In the genomic region with DNA sequence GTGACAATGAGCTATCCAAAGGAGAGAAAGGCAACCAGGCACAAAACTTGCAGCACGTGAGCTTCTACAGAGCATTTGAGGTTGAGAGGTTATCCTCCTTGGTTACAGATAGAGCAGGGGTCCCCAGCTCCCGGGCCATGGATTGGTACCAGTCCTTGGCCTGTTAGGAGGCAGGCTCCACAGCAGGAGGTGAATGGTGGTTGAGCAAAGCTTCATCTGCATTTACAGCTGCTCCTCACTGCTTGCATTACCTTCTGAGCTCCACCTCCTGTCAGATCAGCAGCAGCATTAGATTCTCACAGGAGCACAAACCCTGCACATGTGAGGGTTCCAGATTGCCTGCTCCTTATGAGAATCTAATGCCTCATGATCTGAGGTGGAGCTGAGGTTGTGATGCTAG, we compare ENCODE assay signal across 1 cellular context.
TF ChIP-seq lines count a peak whose summit lies in the region.

No MANE protein-coding gene starts in this region.

TF ChIP-seq in WTC11, 78 proteins besides CTCF, POLR2A, EP300 and RAD21 (continued from another document):
- TF ChIP-seq, protein P1, sequence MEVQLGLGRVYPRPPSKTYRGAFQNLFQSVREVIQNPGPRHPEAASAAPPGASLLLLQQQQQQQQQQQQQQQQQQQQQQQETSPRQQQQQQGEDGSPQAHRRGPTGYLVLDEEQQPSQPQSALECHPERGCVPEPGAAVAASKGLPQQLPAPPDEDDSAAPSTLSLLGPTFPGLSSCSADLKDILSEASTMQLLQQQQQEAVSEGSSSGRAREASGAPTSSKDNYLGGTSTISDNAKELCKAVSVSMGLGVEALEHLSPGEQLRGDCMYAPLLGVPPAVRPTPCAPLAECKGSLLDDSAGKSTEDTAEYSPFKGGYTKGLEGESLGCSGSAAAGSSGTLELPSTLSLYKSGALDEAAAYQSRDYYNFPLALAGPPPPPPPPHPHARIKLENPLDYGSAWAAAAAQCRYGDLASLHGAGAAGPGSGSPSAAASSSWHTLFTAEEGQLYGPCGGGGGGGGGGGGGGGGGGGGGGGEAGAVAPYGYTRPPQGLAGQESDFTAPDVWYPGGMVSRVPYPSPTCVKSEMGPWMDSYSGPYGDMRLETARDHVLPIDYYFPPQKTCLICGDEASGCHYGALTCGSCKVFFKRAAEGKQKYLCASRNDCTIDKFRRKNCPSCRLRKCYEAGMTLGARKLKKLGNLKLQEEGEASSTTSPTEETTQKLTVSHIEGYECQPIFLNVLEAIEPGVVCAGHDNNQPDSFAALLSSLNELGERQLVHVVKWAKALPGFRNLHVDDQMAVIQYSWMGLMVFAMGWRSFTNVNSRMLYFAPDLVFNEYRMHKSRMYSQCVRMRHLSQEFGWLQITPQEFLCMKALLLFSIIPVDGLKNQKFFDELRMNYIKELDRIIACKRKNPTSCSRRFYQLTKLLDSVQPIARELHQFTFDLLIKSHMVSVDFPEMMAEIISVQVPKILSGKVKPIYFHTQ (CRISPR knock-in tag; IDR thresholded peaks at IDR 0.05) = no peak
- TF ChIP-seq, protein P2, sequence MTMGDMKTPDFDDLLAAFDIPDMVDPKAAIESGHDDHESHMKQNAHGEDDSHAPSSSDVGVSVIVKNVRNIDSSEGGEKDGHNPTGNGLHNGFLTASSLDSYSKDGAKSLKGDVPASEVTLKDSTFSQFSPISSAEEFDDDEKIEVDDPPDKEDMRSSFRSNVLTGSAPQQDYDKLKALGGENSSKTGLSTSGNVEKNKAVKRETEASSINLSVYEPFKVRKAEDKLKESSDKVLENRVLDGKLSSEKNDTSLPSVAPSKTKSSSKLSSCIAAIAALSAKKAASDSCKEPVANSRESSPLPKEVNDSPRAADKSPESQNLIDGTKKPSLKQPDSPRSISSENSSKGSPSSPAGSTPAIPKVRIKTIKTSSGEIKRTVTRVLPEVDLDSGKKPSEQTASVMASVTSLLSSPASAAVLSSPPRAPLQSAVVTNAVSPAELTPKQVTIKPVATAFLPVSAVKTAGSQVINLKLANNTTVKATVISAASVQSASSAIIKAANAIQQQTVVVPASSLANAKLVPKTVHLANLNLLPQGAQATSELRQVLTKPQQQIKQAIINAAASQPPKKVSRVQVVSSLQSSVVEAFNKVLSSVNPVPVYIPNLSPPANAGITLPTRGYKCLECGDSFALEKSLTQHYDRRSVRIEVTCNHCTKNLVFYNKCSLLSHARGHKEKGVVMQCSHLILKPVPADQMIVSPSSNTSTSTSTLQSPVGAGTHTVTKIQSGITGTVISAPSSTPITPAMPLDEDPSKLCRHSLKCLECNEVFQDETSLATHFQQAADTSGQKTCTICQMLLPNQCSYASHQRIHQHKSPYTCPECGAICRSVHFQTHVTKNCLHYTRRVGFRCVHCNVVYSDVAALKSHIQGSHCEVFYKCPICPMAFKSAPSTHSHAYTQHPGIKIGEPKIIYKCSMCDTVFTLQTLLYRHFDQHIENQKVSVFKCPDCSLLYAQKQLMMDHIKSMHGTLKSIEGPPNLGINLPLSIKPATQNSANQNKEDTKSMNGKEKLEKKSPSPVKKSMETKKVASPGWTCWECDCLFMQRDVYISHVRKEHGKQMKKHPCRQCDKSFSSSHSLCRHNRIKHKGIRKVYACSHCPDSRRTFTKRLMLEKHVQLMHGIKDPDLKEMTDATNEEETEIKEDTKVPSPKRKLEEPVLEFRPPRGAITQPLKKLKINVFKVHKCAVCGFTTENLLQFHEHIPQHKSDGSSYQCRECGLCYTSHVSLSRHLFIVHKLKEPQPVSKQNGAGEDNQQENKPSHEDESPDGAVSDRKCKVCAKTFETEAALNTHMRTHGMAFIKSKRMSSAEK (CRISPR knock-in tag; IDR thresholded peaks at IDR 0.05; ENCODE audit: borderline replicate concordance) = no peak
- TF ChIP-seq ZNF396 (CRISPR knock-in tag; IDR thresholded peaks at IDR 0.05; ENCODE audit: borderline replicate concordance) (no peak), RELA (CRISPR knock-in tag; IDR thresholded peaks at IDR 0.05; ENCODE audit: borderline replicate concordance) (no peak), TEAD1 (CRISPR knock-in tag; IDR thresholded peaks at IDR 0.05) (no peak), TCF7 (CRISPR knock-in tag; IDR thresholded peaks at IDR 0.05; ENCODE audit: low read depth) (no peak), NFATC4 (CRISPR knock-in tag; IDR thresholded peaks at IDR 0.05) (no peak), KAT7 (CRISPR knock-in tag; IDR thresholded peaks at IDR 0.05; ENCODE audit: borderline replicate concordance) (no peak), PRRX2 (CRISPR knock-in tag; IDR thresholded peaks at IDR 0.05) (no peak)
- TF ChIP-seq, protein P3, sequence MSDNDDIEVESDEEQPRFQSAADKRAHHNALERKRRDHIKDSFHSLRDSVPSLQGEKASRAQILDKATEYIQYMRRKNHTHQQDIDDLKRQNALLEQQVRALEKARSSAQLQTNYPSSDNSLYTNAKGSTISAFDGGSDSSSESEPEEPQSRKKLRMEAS (CRISPR knock-in tag; IDR thresholded peaks at IDR 0.05) = no peak
- TF ChIP-seq, protein P4, sequence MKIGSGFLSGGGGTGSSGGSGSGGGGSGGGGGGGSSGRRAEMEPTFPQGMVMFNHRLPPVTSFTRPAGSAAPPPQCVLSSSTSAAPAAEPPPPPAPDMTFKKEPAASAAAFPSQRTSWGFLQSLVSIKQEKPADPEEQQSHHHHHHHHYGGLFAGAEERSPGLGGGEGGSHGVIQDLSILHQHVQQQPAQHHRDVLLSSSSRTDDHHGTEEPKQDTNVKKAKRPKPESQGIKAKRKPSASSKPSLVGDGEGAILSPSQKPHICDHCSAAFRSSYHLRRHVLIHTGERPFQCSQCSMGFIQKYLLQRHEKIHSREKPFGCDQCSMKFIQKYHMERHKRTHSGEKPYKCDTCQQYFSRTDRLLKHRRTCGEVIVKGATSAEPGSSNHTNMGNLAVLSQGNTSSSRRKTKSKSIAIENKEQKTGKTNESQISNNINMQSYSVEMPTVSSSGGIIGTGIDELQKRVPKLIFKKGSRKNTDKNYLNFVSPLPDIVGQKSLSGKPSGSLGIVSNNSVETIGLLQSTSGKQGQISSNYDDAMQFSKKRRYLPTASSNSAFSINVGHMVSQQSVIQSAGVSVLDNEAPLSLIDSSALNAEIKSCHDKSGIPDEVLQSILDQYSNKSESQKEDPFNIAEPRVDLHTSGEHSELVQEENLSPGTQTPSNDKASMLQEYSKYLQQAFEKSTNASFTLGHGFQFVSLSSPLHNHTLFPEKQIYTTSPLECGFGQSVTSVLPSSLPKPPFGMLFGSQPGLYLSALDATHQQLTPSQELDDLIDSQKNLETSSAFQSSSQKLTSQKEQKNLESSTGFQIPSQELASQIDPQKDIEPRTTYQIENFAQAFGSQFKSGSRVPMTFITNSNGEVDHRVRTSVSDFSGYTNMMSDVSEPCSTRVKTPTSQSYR (CRISPR knock-in tag; IDR thresholded peaks at IDR 0.05) = no peak
- TF ChIP-seq, protein P5, sequence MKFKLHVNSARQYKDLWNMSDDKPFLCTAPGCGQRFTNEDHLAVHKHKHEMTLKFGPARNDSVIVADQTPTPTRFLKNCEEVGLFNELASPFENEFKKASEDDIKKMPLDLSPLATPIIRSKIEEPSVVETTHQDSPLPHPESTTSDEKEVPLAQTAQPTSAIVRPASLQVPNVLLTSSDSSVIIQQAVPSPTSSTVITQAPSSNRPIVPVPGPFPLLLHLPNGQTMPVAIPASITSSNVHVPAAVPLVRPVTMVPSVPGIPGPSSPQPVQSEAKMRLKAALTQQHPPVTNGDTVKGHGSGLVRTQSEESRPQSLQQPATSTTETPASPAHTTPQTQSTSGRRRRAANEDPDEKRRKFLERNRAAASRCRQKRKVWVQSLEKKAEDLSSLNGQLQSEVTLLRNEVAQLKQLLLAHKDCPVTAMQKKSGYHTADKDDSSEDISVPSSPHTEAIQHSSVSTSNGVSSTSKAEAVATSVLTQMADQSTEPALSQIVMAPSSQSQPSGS (CRISPR knock-in tag; IDR thresholded peaks at IDR 0.05; ENCODE audit: borderline replicate concordance, low read depth) = no peak
- TF ChIP-seq, protein P6, sequence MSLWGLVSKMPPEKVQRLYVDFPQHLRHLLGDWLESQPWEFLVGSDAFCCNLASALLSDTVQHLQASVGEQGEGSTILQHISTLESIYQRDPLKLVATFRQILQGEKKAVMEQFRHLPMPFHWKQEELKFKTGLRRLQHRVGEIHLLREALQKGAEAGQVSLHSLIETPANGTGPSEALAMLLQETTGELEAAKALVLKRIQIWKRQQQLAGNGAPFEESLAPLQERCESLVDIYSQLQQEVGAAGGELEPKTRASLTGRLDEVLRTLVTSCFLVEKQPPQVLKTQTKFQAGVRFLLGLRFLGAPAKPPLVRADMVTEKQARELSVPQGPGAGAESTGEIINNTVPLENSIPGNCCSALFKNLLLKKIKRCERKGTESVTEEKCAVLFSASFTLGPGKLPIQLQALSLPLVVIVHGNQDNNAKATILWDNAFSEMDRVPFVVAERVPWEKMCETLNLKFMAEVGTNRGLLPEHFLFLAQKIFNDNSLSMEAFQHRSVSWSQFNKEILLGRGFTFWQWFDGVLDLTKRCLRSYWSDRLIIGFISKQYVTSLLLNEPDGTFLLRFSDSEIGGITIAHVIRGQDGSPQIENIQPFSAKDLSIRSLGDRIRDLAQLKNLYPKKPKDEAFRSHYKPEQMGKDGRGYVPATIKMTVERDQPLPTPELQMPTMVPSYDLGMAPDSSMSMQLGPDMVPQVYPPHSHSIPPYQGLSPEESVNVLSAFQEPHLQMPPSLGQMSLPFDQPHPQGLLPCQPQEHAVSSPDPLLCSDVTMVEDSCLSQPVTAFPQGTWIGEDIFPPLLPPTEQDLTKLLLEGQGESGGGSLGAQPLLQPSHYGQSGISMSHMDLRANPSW (CRISPR knock-in tag; conservative IDR thresholded peaks at IDR 0.05; ENCODE audit: low read depth) = no peak
